ENCODE assay signal across 27 cellular contexts in genomic region chr10:60289800-60290199, GRCh38.
"Had no signal": no experiment of that assay in that cellular context is flagged by ENCODE, and none has a peak within 500 bp of the region (broad histone marks: within the 10 kb centered on the region; RNA-seq: fewer than 3 reads in every experiment).

No MANE protein-coding gene starts in this region.

- H3K4me3 ChIP-seq: breast epithelium, colonic mucosa, gastrocnemius medialis, lower lobe of right lung, sigmoid colon, suprapubic skin, tibial artery had no signal

- DNase-seq: activated B cell treated with CpG ODN at 0.5 μM for 24 hours; activated CD4-positive, alpha-beta T cell treated with anti-CD3 and anti-CD28 coated beads, Interleukin-2, amount 50 U/mL, for 1 hour; activated CD8-positive, alpha-beta T cell treated with anti-CD3 and anti-CD28 coated beads for 36 hours; activated gamma-delta T cell treated with Interleukin-2 at 50 U/mL for 16 hours; activated naive CD8-positive, alpha-beta T cell treated with anti-CD3 and anti-CD28 coated beads, Interleukin-2, amount 50 U/mL, for 24 hours; activated T-cell treated with anti-CD3 and anti-CD28 coated beads, Interleukin-2, amount 50 U/mL, for 4 hours; colonic mucosa; dorsolateral prefrontal cortex; effector memory CD4-positive, alpha-beta T cell; gastrocnemius medialis; hypothalamus; immature natural killer cell; lower lobe of right lung; mesenchymal stem cell; sigmoid colon; stimulated activated CD4-positive, alpha-beta T cell treated with anti-CD3 and anti-CD28 coated beads, Interleukin-15, amount 100 ng/mL, for 24 hours; stimulated activated naive CD4-positive, alpha-beta T cell; T-cell; tibial artery had no signal

- H3K9me3 ChIP-seq: breast epithelium, colonic mucosa, gastrocnemius medialis, lower lobe of right lung, neutrophil, sigmoid colon, suprapubic skin, tibial artery had no signal

- H3K4me3 Mint-ChIP-seq: activated B cell treated with CpG ODN at 0.5 μM for 24 hours; activated CD8-positive, alpha-beta T cell treated with anti-CD3 and anti-CD28 coated beads for 36 hours; activated naive CD4-positive, alpha-beta T cell treated with anti-CD3 and anti-CD28 coated beads, Interleukin-2, amount 50 U/mL, for 24 hours; activated naive CD8-positive, alpha-beta T cell treated with anti-CD3 and anti-CD28 coated beads, Interleukin-2, amount 50 U/mL, for 24 hours; activated T-cell treated with anti-CD3 and anti-CD28 coated beads, Interleukin-2, amount 50 U/mL, for 4 hours; activated T-helper 17 cell treated with anti-CD3 and anti-CD28 coated beads, Interleukin-2, amount 50 U/mL, for 72 hours; immature natural killer cell; nephron; T-cell; T-helper 2 cell treated with Interferon-gamma antibody and Interleukin-4, amounts not matched to agents 5 μg/mL and 100 μg/mL, for 36 hours had no signal

- H3K27me3 ChIP-seq: breast epithelium, colonic mucosa, dorsolateral prefrontal cortex, gastrocnemius medialis, neutrophil, sigmoid colon, suprapubic skin, tibial artery had no signal

- ATAC-seq: activated CD8-positive, alpha-beta T cell treated with anti-CD3 and anti-CD28 coated beads for 36 hours; activated naive CD8-positive, alpha-beta T cell treated with anti-CD3 and anti-CD28 coated beads, Interleukin-2, amount 50 U/mL, for 24 hours; activated T-cell treated with anti-CD3 and anti-CD28 coated beads, Interleukin-2, amount 50 U/mL, for 4 hours; activated T-helper 17 cell treated with anti-CD3 and anti-CD28 coated beads, Interleukin-2, amount 50 U/mL, for 72 hours; gastrocnemius medialis; lower lobe of right lung; T-cell had no signal

- H3K27me3 Mint-ChIP-seq: activated B cell treated with CpG ODN at 0.5 μM for 24 hours; activated CD8-positive, alpha-beta T cell treated with anti-CD3 and anti-CD28 coated beads for 36 hours; activated naive CD4-positive, alpha-beta T cell treated with anti-CD3 and anti-CD28 coated beads, Interleukin-2, amount 50 U/mL, for 24 hours; activated T-helper 17 cell treated with anti-CD3 and anti-CD28 coated beads, Interleukin-2, amount 50 U/mL, for 72 hours; T-cell had no signal

- H3K9me3 Mint-ChIP-seq: activated B cell treated with CpG ODN at 0.5 μM for 24 hours; activated CD8-positive, alpha-beta T cell treated with anti-CD3 and anti-CD28 coated beads for 36 hours; activated naive CD4-positive, alpha-beta T cell treated with anti-CD3 and anti-CD28 coated beads, Interleukin-2, amount 50 U/mL, for 24 hours; activated naive CD8-positive, alpha-beta T cell treated with anti-CD3 and anti-CD28 coated beads, Interleukin-2, amount 50 U/mL, for 24 hours; activated T-cell treated with anti-CD3 and anti-CD28 coated beads, Interleukin-2, amount 50 U/mL, for 4 hours; activated T-helper 17 cell treated with anti-CD3 and anti-CD28 coated beads, Interleukin-2, amount 50 U/mL, for 72 hours; nephron; T-cell; T-helper 2 cell treated with Interferon-gamma antibody and Interleukin-4, amounts not matched to agents 5 μg/mL and 100 μg/mL, for 36 hours had no signal

- H3K4me1 Mint-ChIP-seq: activated naive CD8-positive, alpha-beta T cell treated with anti-CD3 and anti-CD28 coated beads, Interleukin-2, amount 50 U/mL, for 24 hours; immature natural killer cell had no signal

- H3K27ac Mint-ChIP-seq: activated B cell treated with CpG ODN at 0.5 μM for 24 hours; activated CD8-positive, alpha-beta T cell treated with anti-CD3 and anti-CD28 coated beads for 36 hours; activated naive CD4-positive, alpha-beta T cell treated with anti-CD3 and anti-CD28 coated beads, Interleukin-2, amount 50 U/mL, for 24 hours; activated naive CD8-positive, alpha-beta T cell treated with anti-CD3 and anti-CD28 coated beads, Interleukin-2, amount 50 U/mL, for 24 hours; activated T-helper 17 cell treated with anti-CD3 and anti-CD28 coated beads, Interleukin-2, amount 50 U/mL, for 72 hours; immature natural killer cell; nephron; progenitor cell of endocrine pancreas; T-cell; T-helper 2 cell treated with Interferon-gamma antibody and Interleukin-4, amounts not matched to agents 5 μg/mL and 100 μg/mL, for 36 hours had no signal

- H3K36me3 ChIP-seq: breast epithelium, colonic mucosa, gastrocnemius medialis, lower lobe of right lung, neutrophil, sigmoid colon, suprapubic skin, tibial artery had no signal

- H3K27ac ChIP-seq: breast epithelium, colonic mucosa, gastrocnemius medialis, lower lobe of right lung, neutrophil, suprapubic skin had no signal

- H3K4me1 ChIP-seq: breast epithelium, colonic mucosa, gastrocnemius medialis had no signal

- H3K36me3 Mint-ChIP-seq: activated naive CD4-positive, alpha-beta T cell treated with anti-CD3 and anti-CD28 coated beads, Interleukin-2, amount 50 U/mL, for 24 hours; immature natural killer cell; T-cell had no signal
